1 cellular context compared by ENCODE assay signal in genomic region chr10:85175635-85176034, GRCh38.
TF ChIP-seq lines count a peak whose summit lies in the region.

No MANE protein-coding gene starts in this region.

TF ChIP-seq in H1, 55 proteins besides CTCF, POLR2A, EP300 and RAD21 (continued from another document):
- no peak for TF ChIP-seq RXRA (IDR thresholded peaks at IDR 0.05; ENCODE audit: insufficient read depth, low read depth, low read length)
- TF ChIP-seq CEBPB (IDR thresholded peaks at IDR 0.05; ENCODE audit: low read depth, low read length): no peak
- no peak for TF ChIP-seq RFX5 (IDR thresholded peaks at IDR 0.05; ENCODE audit: borderline replicate concordance, low read depth, low read length)
- no peak for TF ChIP-seq CHD7 (IDR thresholded peaks at IDR 0.05; ENCODE audit: insufficient replicate concordance, low read length)
- TF ChIP-seq SIRT6 (IDR thresholded peaks at IDR 0.05; ENCODE audit: low read length): no peak
- no peak for TF ChIP-seq RBBP5 (IDR thresholded peaks at IDR 0.05; ENCODE audit: borderline replicate concordance, low read depth, low read length)
- no peak for TF ChIP-seq CTBP2 (IDR thresholded peaks at IDR 0.05; ENCODE audit: borderline replicate concordance, insufficient read depth, insufficient read length, low read length)
- TF ChIP-seq TAF1 (IDR thresholded peaks at IDR 0.05; ENCODE audit: low read depth, low read length): no peak
- no peak for TF ChIP-seq PHF8 (conservative IDR thresholded peaks at IDR 0.05; ENCODE audit: low read depth, low read length)
- TF ChIP-seq MAX (IDR thresholded peaks at IDR 0.05): no peak
- TF ChIP-seq POU5F1 (IDR thresholded peaks at IDR 0.05; ENCODE audit: low read depth, low read length): no peak
- TF ChIP-seq USF2 (IDR thresholded peaks at IDR 0.05; ENCODE audit: low read length): no peak
- TF ChIP-seq TCF12 (IDR thresholded peaks at IDR 0.05; ENCODE audit: low read depth, low read length): no peak
- no peak for TF ChIP-seq CBX8 (IDR thresholded peaks at IDR 0.05; ENCODE audit: borderline replicate concordance, low read depth, low read length)
TF ChIP-seq in H1: peak in this region for 0.
